ENCODE assay signal across 19 cellular contexts in genomic region chr10:89357955-89358354, GRCh38.
"Had no signal": no experiment of that assay in that cellular context is flagged by ENCODE, and none has a peak within 500 bp of the region (broad histone marks: within the 10 kb centered on the region; RNA-seq: fewer than 3 reads in every experiment).

No MANE protein-coding gene starts in this region.

- DNase-seq: dorsolateral prefrontal cortex; effector CD8-positive, alpha-beta T cell; endodermal cell; foreskin fibroblast; gastrocnemius medialis; head of caudate nucleus; kidney; mesenchymal stem cell; midbrain; naive thymus-derived CD4-positive, alpha-beta T cell; right lobe of liver; small intestine; stimulated activated CD4-positive, alpha-beta T cell treated with anti-CD3 and anti-CD28 coated beads, Interleukin-15, amount 100 ng/mL, for 24 hours; stimulated activated CD4-positive, alpha-beta T cell treated with anti-CD3 and anti-CD28 coated beads, Interleukin-2, amount 100 ng/mL, for 48 hours; stimulated activated naive B cell treated with anti-CD40 and anti-IgM and Interleukin-4, amounts not matched to agents 10 μg/mL and 1 μg/mL and 100 μg/mL, for 72 hours; upper lobe of left lung had no signal

- H3K4me3 ChIP-seq: dorsolateral prefrontal cortex, gastrocnemius medialis, neural progenitor cell, right lobe of liver, thoracic aorta, tibial nerve, upper lobe of left lung had no signal
